7 cellular contexts compared by ENCODE assay signal in genomic region chr7:28868700-28869099, GRCh38.
"Had no signal": no experiment of that assay in that cellular context is flagged by ENCODE, and none has a peak within 500 bp of the region (broad histone marks: within the 10 kb centered on the region; RNA-seq: fewer than 3 reads in every experiment).

No MANE protein-coding gene starts in this region.

- H3K4me3 ChIP-seq: K562 had no signal

- H3K27ac ChIP-seq: HL-60 had no signal

- ATAC-seq: HepG2, K562 had no signal

- FAIRE-seq: HepG2, HTR-8/SVneo, K562 had no signal

- DNase-seq: IMR-90, KBM-7, KG1 had no signal
